Comparison of ENCODE assay signal across 34 cellular contexts in genomic region chr14:76461886-76462285, GRCh38.
"Had no signal": no experiment of that assay in that cellular context is flagged by ENCODE, and none has a peak within 500 bp of the region (broad histone marks: within the 10 kb centered on the region; RNA-seq: fewer than 3 reads in every experiment).

No MANE protein-coding gene starts in this region.

- H3K4me2 ChIP-seq: KMS-11 had no signal

- DNase-seq: Karpas-422, Kasumi-1, MG63, MM.1S, MV-4-11, NCI-H1048, NCI-H1092, NCI-H1092 treated with DMSO at 0.1 percent for 48 hours, NCI-H1105, NCI-H1105 treated with DMSO at 0.1 percent for 48 hours, NCI-H1417, NCI-H1417 treated with DMSO at 0.1 percent for 48 hours, NCI-H1436, NCI-H1436 treated with DMSO at 0.1 percent for 48 hours, NCI-H146, NCI-H1694, NCI-H1694 treated with DMSO at 0.1 percent for 48 hours, NCI-H187, NCI-H187 treated with DMSO at 0.1 percent for 48 hours, NCI-H1930, NCI-H2029, NCI-H2029 treated with DMSO at 0.1 percent for 48 hours, NCI-H2081, NCI-H2081 treated with DMSO at 0.1 percent for 48 hours, NCI-H2107, NCI-H2171, NCI-H2171 treated with DMSO at 0.1 percent for 48 hours, NCI-H2227 treated with DMSO at 0.1 percent for 48 hours, NCI-H226, NCI-H345, NCI-H446, NCI-H446 treated with DMSO at 0.1 percent for 48 hours, NCI-H510A had no signal

- H3K9ac ChIP-seq: KMS-11 had no signal

- H3K36me3 ChIP-seq: MG63 had no signal

- H3K4me3 ChIP-seq: MG63 had no signal

- H3K9me3 ChIP-seq: MG63 had no signal

- H3K27me3 ChIP-seq: MG63 had no signal

- H3K27ac ChIP-seq: KMS-11 had no signal
